Comparison of ENCODE assay signal across 9 cellular contexts in the genomic region with DNA sequence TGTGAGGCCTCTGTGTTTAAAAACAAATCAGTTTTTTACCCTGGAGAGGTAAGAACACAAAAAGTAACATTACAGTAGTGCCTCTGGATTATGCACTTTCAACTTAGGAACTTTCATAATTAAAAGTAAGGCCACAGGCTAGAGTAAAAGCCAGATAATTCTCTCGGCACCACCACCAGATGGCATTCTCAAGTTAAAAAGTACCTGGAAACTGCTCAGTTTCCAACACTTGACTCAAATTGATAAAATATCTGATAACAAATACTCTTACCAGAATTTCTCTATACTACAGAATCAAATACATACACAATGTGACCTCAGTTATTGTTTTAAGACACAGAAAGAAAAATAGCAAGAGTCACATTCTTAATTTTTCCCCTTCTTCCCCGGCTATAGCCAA. TPM values are rescaled to one million over a fixed set of nuclear protein-coding genes. Genes with fewer than 3 reads are reported as not detected.
A peak's percentile ranks its signal among the peaks of the same experiment; 100 is the strongest.
DNase-seq lines count a peak whose midpoint lies in the region; ATAC-seq and TF ChIP-seq lines count a peak whose summit lies in the region.
"Had no signal": no experiment of that assay in that cellular context is flagged by ENCODE, and none has a peak within 500 bp of the region (broad histone marks: within the 10 kb centered on the region; RNA-seq: fewer than 3 reads in every experiment).

No MANE protein-coding gene starts in this region.

- H3K27ac Mint-ChIP-seq in WTC11 = no peak overlapping the region
- H3K27ac Mint-ChIP-seq: activated naive CD4-positive, alpha-beta T cell treated with anti-CD3 and anti-CD28 coated beads, Interleukin-2, amount 50 U/mL, for 24 hours had no signal

- H3K4me1 ChIP-seq in heart left ventricle (no peaks in the 10 kb centered on the region), gastrocnemius medialis (no peaks in the 10 kb centered on the region)

- DNase-seq in heart left ventricle (no peak), Right ventricle myocardium inferior (ENCODE audit: missing footprints) (no peak), WTC11 (ENCODE audit: low spot score) (no peak), fibroblast of villous mesenchyme (ENCODE audit: low read depth) (peak; percentile 44), gastrocnemius medialis (peak in 1 of 2 donors; percentile 21), occipital lobe (lab: John Stamatoyannopoulos, UW) (no peak)

- peaks cover 0 to 65% (median 31%) of the 10 kb centered on the region in 9 donors for H3K36me3 ChIP-seq in heart left ventricle
- H3K36me3 ChIP-seq in gastrocnemius medialis = peaks cover 0 to 11% of the 10 kb centered on the region in 2 donors

- H3K4me1 Mint-ChIP-seq in WTC11 = no peaks in the 10 kb centered on the region

- H3K27ac ChIP-seq in heart left ventricle = no peak overlapping the region
- peak overlapping the region in 1 of 4 donors; percentile 11 for H3K27ac ChIP-seq in gastrocnemius medialis

- POLR2A ChIA-PET in WTC11 (lab: Charles Lee) = no interaction called here

- TF ChIP-seq POLR2A in heart left ventricle (IDR thresholded peaks at IDR 0.05) (no peak), gastrocnemius medialis (IDR thresholded peaks at IDR 0.05) (no peak)

- ATAC-seq in heart left ventricle (no peak), Right ventricle myocardium inferior (no peak), HG03571 (IDR thresholded peaks at IDR 0.05; ENCODE audit: unreplicated experiment) (peak; percentile 52), WTC11 (no peak), gastrocnemius medialis (peak; percentile 55 to 60), GM18519 (IDR thresholded peaks at IDR 0.05; ENCODE audit: low FRiP score, unreplicated experiment) (no peak)

- peaks cover 6% of the 10 kb centered on the region; the same call in 1 of the 2 replicates for H3K36me3 Mint-ChIP-seq in WTC11

- H3K27me3 Mint-ChIP-seq in WTC11 (ENCODE audit: low read depth) = no peaks in the 10 kb centered on the region
- H3K27me3 Mint-ChIP-seq: activated naive CD4-positive, alpha-beta T cell treated with anti-CD3 and anti-CD28 coated beads, Interleukin-2, amount 50 U/mL, for 24 hours had no signal

- peak in 11 of 12 donors; percentile 10 to 56 (median 41) for TF ChIP-seq CTCF in heart left ventricle (IDR thresholded peaks at IDR 0.05)
- TF ChIP-seq CTCF in WTC11 (IDR thresholded peaks at IDR 0.05) = 0 out of 2 replicates have a peak, but pooled peaks have one; percentile 24
- peak; percentile 48 for TF ChIP-seq CTCF in fibroblast of villous mesenchyme (IDR thresholded peaks at IDR 0.05; ENCODE audit: insufficient read depth, low read depth, low read length)
- TF ChIP-seq CTCF in gastrocnemius medialis (IDR thresholded peaks at IDR 0.05 in 4 of 5, conservative IDR thresholded peaks at IDR 0.05 in 1 of 5) = peak in 4 of 5 experiments; percentile 4 to 52 (median 42)

- in situ Hi-C loops in gastrocnemius medialis (cut with MboI; ENCODE audit: low sequenced_read_pairs in 4 of 4) = loop anchor here in 1 of 4 donors (10.0 kb wide), 1 partner anchor 250 kb away; a partner anchor contains a TSS

- no peaks in the 10 kb centered on the region for H3K9me3 Mint-ChIP-seq in WTC11
- H3K9me3 Mint-ChIP-seq: activated naive CD4-positive, alpha-beta T cell treated with anti-CD3 and anti-CD28 coated beads, Interleukin-2, amount 50 U/mL, for 24 hours had no signal

- 61 to 72% (median 69%) methylated on average over 2 of the region's 2 CpGs for WGBS in heart left ventricle, 4 donors

- no peak overlapping the region for H3K4me3 Mint-ChIP-seq in WTC11
- H3K4me3 Mint-ChIP-seq: activated naive CD4-positive, alpha-beta T cell treated with anti-CD3 and anti-CD28 coated beads, Interleukin-2, amount 50 U/mL, for 24 hours had no signal

- H3K9me3 ChIP-seq in heart left ventricle (no peaks in the 10 kb centered on the region), gastrocnemius medialis (no peaks in the 10 kb centered on the region)

- H3K27me3 ChIP-seq in heart left ventricle (no peaks in the 10 kb centered on the region), gastrocnemius medialis (no peaks in the 10 kb centered on the region)

- no peak overlapping the region for H3K4me3 ChIP-seq in heart left ventricle
- H3K4me3 ChIP-seq in fibroblast of villous mesenchyme (ENCODE audit: low read depth, low read length) = no peak overlapping the region
- no peak overlapping the region for H3K4me3 ChIP-seq in gastrocnemius medialis

- CTCF ChIA-PET in WTC11 (lab: Charles Lee) = interaction anchor here (0.9 to 4.1 kb wide), 5 partner anchors 20 to 250 kb away, joined by 3 to 21 read pairs (median 5); a partner anchor contains a TSS

- intact Hi-C loops in heart left ventricle (cut with DNase I) = loop anchor here (2.0 to 10.0 kb wide), 9 partner anchors 82 to 252 kb away; a partner anchor contains a TSS
- intact Hi-C loops in Right ventricle myocardium inferior (cut with DNase I) = loop anchor here (1.0 kb wide), 1 partner anchor 131 kb away; no protein-coding TSS in a partner anchor
- intact Hi-C loops in gastrocnemius medialis (cut with DNase I; ENCODE audit: low total_unique reads) = loop anchor here (1.0 to 5.0 kb wide), 3 partner anchors 84 to 250 kb away; a partner anchor contains a TSS

TF ChIP-seq in WTC11, 78 proteins besides CTCF, POLR2A, EP300 and RAD21:
- TF ChIP-seq JAZF1 (CRISPR knock-in tag; IDR thresholded peaks at IDR 0.05) = no peak

RNA-seq across cellular contexts. Expression of a gene that starts 19.9 kb away (rescaled TPM):
- 1 to 10 TPM; 1.3 to 8.7 (median 5.0) TPM for total RNA-seq in heart left ventricle
- polyA plus RNA-seq in heart left ventricle = 1 to 10 TPM; 1.4 to 3.1 TPM
- total RNA-seq in Right ventricle myocardium inferior = 6.1 TPM
- 16.8 to 19.7 TPM (median 17.7 TPM) in 3 replicates for total RNA-seq in WTC11 (2021)
- 10.3 and 16.8 TPM in 2 replicates for total RNA-seq in fibroblast of villous mesenchyme
- 1 to 10 TPM; 1.9 to 5.3 (median 3.4) TPM for total RNA-seq in gastrocnemius medialis
- 11.1 TPM for total RNA-seq in occipital lobe

RNA-seq across cellular contexts. Expression of a gene that starts 37.3 kb away (rescaled TPM):
- 1 to 10 TPM in 5 of 9 donors, under 1 TPM in 4; 0.28 to 2.6 (median 1.3) TPM for total RNA-seq in heart left ventricle
- polyA plus RNA-seq in heart left ventricle = under 1 TPM; 0.30 to 0.38 TPM
- 0.62 TPM for total RNA-seq in Right ventricle myocardium inferior
- 0.21 to 0.23 TPM (median 0.22 TPM) in 3 replicates for total RNA-seq in WTC11 (2021)
- not detected in 2 replicates for total RNA-seq in fibroblast of villous mesenchyme
- under 1 TPM in 3 of 4 donors, not detected in 1; 0.13 to 0.87 (median 0.19) TPM for total RNA-seq in gastrocnemius medialis
- total RNA-seq in occipital lobe = 6.2 TPM

RNA-seq across cellular contexts. Expression of a gene that starts 53.7 kb away (rescaled TPM):
- total RNA-seq in heart left ventricle (1 to 10 TPM in 7 of 9 donors, under 1 TPM in 2; 0.63 to 2.6 (median 1.4) TPM), Right ventricle myocardium inferior (2.2 TPM), WTC11 (2021) (0.90 to 1.0 TPM (median 0.94 TPM) in 3 replicates), fibroblast of villous mesenchyme (1.9 and 2.6 TPM in 2 replicates), gastrocnemius medialis (1 to 10 TPM in 2 of 4 donors, under 1 TPM in 2; 0.40 to 2.3 (median 0.97) TPM), occipital lobe (4.2 TPM)
- 1 to 10 TPM; 1.2 to 1.9 TPM for polyA plus RNA-seq in heart left ventricle

Comparison
In these comparisons a context has a peak if more than half of its experiments do, and no peak if none do; other contexts are left out.
1. ATAC-seq: peak in HG03571 (single experiment) and gastrocnemius medialis (2 of 2); none in heart left ventricle (0 of 4), Right ventricle myocardium inferior (single experiment), WTC11 (single experiment) and GM18519 (single experiment).
2. Peak in every context shown above with its lines, with median percentiles within 50 percentile points of each other: CTCF ChIP-seq.